In genomic region chr12:76899522-76899921, GRCh38 we compare ENCODE assay signal across 27 cellular contexts. TPM values are rescaled to one million over a fixed set of nuclear protein-coding genes. Genes with fewer than 3 reads are reported as not detected.
A peak's percentile ranks its signal among the peaks of the same experiment; 100 is the strongest.
DNase-seq lines count a peak whose midpoint lies in the region; ATAC-seq, FAIRE-seq and TF ChIP-seq lines count a peak whose summit lies in the region.
"Had no signal": no experiment of that assay in that cellular context is flagged by ENCODE, and none has a peak within 500 bp of the region (broad histone marks: within the 10 kb centered on the region; RNA-seq: fewer than 3 reads in every experiment).

No MANE protein-coding gene starts in this region.

- no peaks in the 10 kb centered on the region for H3K9me3 Mint-ChIP-seq in activated naive CD4-positive, alpha-beta T cell treated with anti-CD3 and anti-CD28 coated beads, Interleukin-2, amount 50 U/mL, for 24 hours
- no peaks in the 10 kb centered on the region for H3K9me3 Mint-ChIP-seq in activated naive CD4-positive, alpha-beta T cell treated with anti-CD3 and anti-CD28 coated beads for 36 hours
- H3K9me3 Mint-ChIP-seq: CD4-positive, alpha-beta T cell had no signal

- CTCF ChIA-PET in activated naive CD4-positive, alpha-beta T cell treated with anti-CD3 and anti-CD28 coated beads for 36 hours (lab: Charles Lee): no interaction called here
- CTCF ChIA-PET in K562 (lab: Yijun Ruan, JAX; ENCODE audit: low intra/inter-chr PET ratio): no interaction called here

- no peak for TF ChIP-seq POLR2A in K562 (conservative IDR thresholded peaks at IDR 0.05)
- TF ChIP-seq POLR2A in upper lobe of left lung (IDR thresholded peaks at IDR 0.05): no peak

- TF ChIP-seq EP300 in K562 (IDR thresholded peaks at IDR 0.05; ENCODE audit: low read length) (no peak), upper lobe of left lung (IDR thresholded peaks at IDR 0.05) (no peak)

- no peaks in the 10 kb centered on the region for H3K36me3 Mint-ChIP-seq in activated naive CD4-positive, alpha-beta T cell treated with anti-CD3 and anti-CD28 coated beads, Interleukin-2, amount 50 U/mL, for 24 hours
- no peaks in the 10 kb centered on the region for H3K36me3 Mint-ChIP-seq in activated naive CD4-positive, alpha-beta T cell treated with anti-CD3 and anti-CD28 coated beads for 36 hours (ENCODE audit: low read depth)
- H3K36me3 Mint-ChIP-seq: CD14-positive monocyte; CD8-positive, alpha-beta memory T cell had no signal

- TF ChIP-seq RAD21 in K562 (CRISPR knock-in tag; conservative IDR thresholded peaks at IDR 0.05 in 1 of 2, IDR thresholded peaks at IDR 0.05 in 1 of 2): no peak

- BruUV-seq in K562 (replicated peaks; lab: Mats Ljungman, UMichigan): no TSS peak

- H3K9ac ChIP-seq in K562 (ENCODE audit: insufficient read depth in 1 of 2, low read depth in 2 of 2, low read length in 2 of 2): no peak overlapping the region
- no peak overlapping the region for H3K9ac ChIP-seq in keratinocyte (ENCODE audit: control insufficient read depth, extremely low read depth, insufficient read depth, low read length)
- H3K9ac ChIP-seq: BLaER1 treated with 17β-estradiol and CSF1 and Interleukin-3, amounts not matched to agents 10 nM and 100 nM had no signal

- H3K27ac ChIP-seq in K562 (ENCODE audit: extremely low read depth, low read depth, low read length): no peak overlapping the region
- H3K27ac ChIP-seq in keratinocyte (ENCODE audit: control insufficient read depth, insufficient read depth, low read length): no peak overlapping the region
- H3K27ac ChIP-seq in upper lobe of left lung: no peak overlapping the region
- H3K27ac ChIP-seq: 22Rv1; BLaER1 treated with 17β-estradiol and CSF1 and Interleukin-3, amounts not matched to agents 10 nM and 100 nM had no signal

- no peaks in the 10 kb centered on the region; the same call in 1 of the 2 replicates for H3K9me3 ChIP-seq in K562 (replicated peaks; ENCODE audit: control insufficient read depth, insufficient read depth, low read depth, low read length)
- H3K9me3 ChIP-seq in keratinocyte (ENCODE audit: control insufficient read depth, low read depth, low read length): no peaks in the 10 kb centered on the region
- H3K9me3 ChIP-seq in upper lobe of left lung: no peaks in the 10 kb centered on the region
- H3K9me3 ChIP-seq: BE2C had no signal

- H3K27me3 Mint-ChIP-seq in activated naive CD4-positive, alpha-beta T cell treated with anti-CD3 and anti-CD28 coated beads, Interleukin-2, amount 50 U/mL, for 24 hours: no peaks in the 10 kb centered on the region
- H3K27me3 Mint-ChIP-seq in activated naive CD4-positive, alpha-beta T cell treated with anti-CD3 and anti-CD28 coated beads for 36 hours (ENCODE audit: low read depth): no peaks in the 10 kb centered on the region
- H3K27me3 Mint-ChIP-seq: CD4-positive, alpha-beta T cell had no signal

- no peaks in the 10 kb centered on the region for H3K36me3 ChIP-seq in K562 (ENCODE audit: control insufficient read depth, insufficient read depth, low read length)
- H3K36me3 ChIP-seq in keratinocyte (ENCODE audit: control insufficient read depth in 2 of 2, extremely low read depth in 1 of 2, insufficient read depth in 2 of 2, low read length in 2 of 2): no peaks in the 10 kb centered on the region
- no peaks in the 10 kb centered on the region for H3K36me3 ChIP-seq in upper lobe of left lung
- H3K36me3 ChIP-seq: BE2C; BLaER1 treated with 17β-estradiol and CSF1 and Interleukin-3, amounts not matched to agents 10 nM and 100 nM had no signal

- H3K27me3 ChIP-seq in K562 (ENCODE audit: control insufficient read depth in 2 of 2, insufficient read depth in 2 of 2, low read length in 2 of 2): no peaks in the 10 kb centered on the region; a peak in 1 of 5 replicates
- H3K27me3 ChIP-seq in keratinocyte (ENCODE audit: control insufficient read depth, extremely low read depth, insufficient read depth, low read length): no peaks in the 10 kb centered on the region
- no peaks in the 10 kb centered on the region for H3K27me3 ChIP-seq in upper lobe of left lung
- H3K27me3 ChIP-seq: BE2C; BLaER1 treated with 17β-estradiol and CSF1 and Interleukin-3, amounts not matched to agents 10 nM and 100 nM had no signal

- no peak overlapping the region for H3K4me3 ChIP-seq in K562
- H3K4me3 ChIP-seq in epithelial cell of esophagus (ENCODE audit: low read length): no peak overlapping the region
- H3K4me3 ChIP-seq in keratinocyte (ENCODE audit: control insufficient read depth in 2 of 3, extremely low read depth in 1 of 3, insufficient read depth in 2 of 3, low read depth in 1 of 3, low read length in 3 of 3): no peak overlapping the region
- H3K4me3 ChIP-seq in upper lobe of left lung: no peak overlapping the region
- H3K4me3 ChIP-seq: BLaER1 treated with 17β-estradiol and CSF1 and Interleukin-3, amounts not matched to agents 10 nM and 100 nM; GM12878 had no signal

- no peak for FAIRE-seq in K562 (lab: Jason Lieb, UNC)
- FAIRE-seq in keratinocyte (lab: Jason Lieb, UNC): peak; percentile 20
- FAIRE-seq: A204.1, D721Med, GM12878, GM19239, H1 had no signal

- DNase-seq in activated naive CD4-positive, alpha-beta T cell treated with anti-CD3 and anti-CD28 coated beads for 36 hours: no peak
- DNase-seq in K562 (ENCODE audit: extremely low read depth in 1 of 4, low spot score in 3 of 4) (no peak), epithelial cell of esophagus (ENCODE audit: low read depth) (peak; percentile 24), keratinocyte (ENCODE audit: low read depth, low spot score) (no peak), upper lobe of left lung (no peak), left colon (no peak)
- DNase-seq: ACHN; AML-193; BE2C; CD4-positive, alpha-beta T cell; CD8-positive, alpha-beta memory T cell; DMS 273 treated with DMSO at 0.1 percent for 48 hours; DMS79; EL; GDM1; H7; HCEC 1CT had no signal

- no peak overlapping the region for H3K4me3 Mint-ChIP-seq in activated naive CD4-positive, alpha-beta T cell treated with anti-CD3 and anti-CD28 coated beads, Interleukin-2, amount 50 U/mL, for 24 hours
- no peak overlapping the region for H3K4me3 Mint-ChIP-seq in activated naive CD4-positive, alpha-beta T cell treated with anti-CD3 and anti-CD28 coated beads for 36 hours
- H3K4me3 Mint-ChIP-seq: CD14-positive monocyte; CD4-positive, alpha-beta T cell; CD8-positive, alpha-beta memory T cell had no signal

- in situ Hi-C loops in K562 (cut with MboI): no loop called here

- H3K79me2 ChIP-seq in K562 (ENCODE audit: control insufficient read depth, insufficient read depth, low read length): no peaks in the 10 kb centered on the region
- no peaks in the 10 kb centered on the region for H3K79me2 ChIP-seq in keratinocyte (ENCODE audit: control insufficient read depth, insufficient read depth, low read length)

- ATAC-seq in K562: no peak
- no peak for ATAC-seq in upper lobe of left lung (ENCODE audit: low FRiP score in 2 of 2)
- ATAC-seq in HG03342 (IDR thresholded peaks at IDR 0.05; ENCODE audit: unreplicated experiment): no peak
- ATAC-seq in left colon: no peak
- ATAC-seq: GM12878 had no signal

- 27% methylated on average over 2 of the region's 2 CpGs for WGBS in K562 (ENCODE audit: insufficient coverage, low coverage, missing lambda C conversion rate)
- 91 to 97% methylated on average over 2 of the region's 2 CpGs for WGBS in upper lobe of left lung, 2 donors

- H3K4me1 ChIP-seq in K562 (replicated peaks in 1 of 2; ENCODE audit: control insufficient read depth in 2 of 2, insufficient read depth in 2 of 2, low read length in 2 of 2): no peaks in the 10 kb centered on the region
- no peaks in the 10 kb centered on the region for H3K4me1 ChIP-seq in keratinocyte (ENCODE audit: control insufficient read depth, extremely low read depth, insufficient read depth, low read length)
- H3K4me1 ChIP-seq in upper lobe of left lung: no peaks in the 10 kb centered on the region
- H3K4me1 ChIP-seq: BE2C had no signal

- no peak overlapping the region for H2AFZ ChIP-seq in K562 (ENCODE audit: low read depth, low read length)
- no peak overlapping the region for H2AFZ ChIP-seq in keratinocyte (ENCODE audit: control insufficient read depth, low read length)

- H3K4me2 ChIP-seq in K562 (ENCODE audit: insufficient read depth, low read length): no peak overlapping the region
- H3K4me2 ChIP-seq in keratinocyte (ENCODE audit: control insufficient read depth, extremely low read depth, insufficient read depth, low read depth, low read length): no peak overlapping the region
- H3K4me2 ChIP-seq: BLaER1 treated with 17β-estradiol and CSF1 and Interleukin-3, amounts not matched to agents 10 nM and 100 nM had no signal

- dilution Hi-C loops in keratinocyte (cut with MboI; ENCODE audit: extremely low pct_ligation_motif_present, low sequenced_read_pairs): no loop called here

- H3K4me1 Mint-ChIP-seq in activated naive CD4-positive, alpha-beta T cell treated with anti-CD3 and anti-CD28 coated beads, Interleukin-2, amount 50 U/mL, for 24 hours: peaks cover 17% of the 10 kb centered on the region
- H3K4me1 Mint-ChIP-seq in activated naive CD4-positive, alpha-beta T cell treated with anti-CD3 and anti-CD28 coated beads for 36 hours (ENCODE audit: low read depth): peaks cover 16% of the 10 kb centered on the region

- TF ChIP-seq CTCF in K562 (IDR thresholded peaks at IDR 0.05 in 2 of 3, conservative IDR thresholded peaks at IDR 0.05 in 1 of 3; ENCODE audit: insufficient read depth in 2 of 3, low read depth in 1 of 3, low read length in 3 of 3) (no peak), epithelial cell of esophagus (IDR thresholded peaks at IDR 0.05; ENCODE audit: insufficient read depth, low read depth, low read length, missing control alignments) (no peak), keratinocyte (optimal IDR thresholded peaks at IDR 0.05 in 1 of 3, IDR thresholded peaks at IDR 0.05 in 1 of 3, conservative IDR thresholded peaks at IDR 0.05 in 1 of 3; ENCODE audit: extremely low read depth in 1 of 3, insufficient read depth in 2 of 3, low read length in 3 of 3) (no peak), upper lobe of left lung (IDR thresholded peaks at IDR 0.05) (no peak)

- H4K20me1 ChIP-seq in K562 (replicated peaks; ENCODE audit: control insufficient read depth, insufficient read depth, low read length) (no peaks in the 10 kb centered on the region), keratinocyte (ENCODE audit: control insufficient read depth, extremely low read depth, insufficient read depth, low read length) (no peaks in the 10 kb centered on the region)
- H4K20me1 ChIP-seq: BLaER1 treated with 17β-estradiol and CSF1 and Interleukin-3, amounts not matched to agents 10 nM and 100 nM had no signal

- no peaks in the 10 kb centered on the region for H3K9me1 ChIP-seq in K562 (ENCODE audit: control insufficient read depth, insufficient read depth, low read length)
- no peaks in the 10 kb centered on the region for H3K9me1 ChIP-seq in keratinocyte (ENCODE audit: control insufficient read depth, extremely low read depth, insufficient read depth, low read length)

- intact Hi-C loops in activated naive CD4-positive, alpha-beta T cell treated with anti-CD3 and anti-CD28 coated beads for 36 hours (cut with micrococcal nuclease): no loop called here
- intact Hi-C loops in K562 (cut with micrococcal nuclease): no loop called here
- intact Hi-C loops in left colon (cut with DNase I, micrococcal nuclease): no loop called here

- peak overlapping the region; percentile 24 for H3K27ac Mint-ChIP-seq in activated naive CD4-positive, alpha-beta T cell treated with anti-CD3 and anti-CD28 coated beads, Interleukin-2, amount 50 U/mL, for 24 hours
- H3K27ac Mint-ChIP-seq in activated naive CD4-positive, alpha-beta T cell treated with anti-CD3 and anti-CD28 coated beads for 36 hours: no peak overlapping the region
- H3K27ac Mint-ChIP-seq: CD14-positive monocyte; CD4-positive, alpha-beta T cell; CD8-positive, alpha-beta memory T cell had no signal

- POLR2A ChIA-PET in K562 (lab: Yijun Ruan, JAX): no interaction called here

RNA-seq across cellular contexts. Expression of gene CSRP2, which starts 20.7 kb away (rescaled TPM):
- total RNA-seq in activated naive CD4-positive, alpha-beta T cell treated with anti-CD3 and anti-CD28 coated beads for 36 hours: under 1 TPM; 0.62 to 0.86 TPM
- total RNA-seq in K562 (2011; cell fraction: chromatin; rRNA removed; ENCODE audit: low replicate concordance): 2.1 and 3.9 TPM in 2 replicates
- 1.5 and 1.6 TPM in 2 replicates for total RNA-seq in K562 (2011; cell fraction: nucleolus; rRNA removed)
- total RNA-seq in K562 (2011; cell fraction: nucleoplasm; rRNA removed): 3.7 and 9.9 TPM in 2 replicates
- total RNA-seq in K562 (2014; rRNA removed) (0.32 and 0.73 TPM in 2 replicates), K562 (2014; rRNA removed; fragmentation: Illumina TruSeq; extraction: Trizol) (1.9 and 2.4 TPM in 2 replicates), K562 (2015; rRNA removed; fragmentation: Illumina TruSeq; extraction: Trizol) (0.60 and 0.83 TPM in 2 replicates), K562 (2021) (1.6 and 2.3 TPM in 2 replicates), upper lobe of left lung (10 to 100 TPM in 5 of 6 donors, 1 to 10 TPM in 1; 9.9 to 26.3 (median 22.2) TPM), left colon (1 to 10 TPM; 5.7 to 7.8 TPM)
- polyA plus RNA-seq in K562 (2011; rRNA removed) (4.6 and 5.9 TPM in 2 replicates), K562 (2014; fragmentation: Illumina TruSeq; extraction: Trizol) (1.1 and 1.9 TPM in 2 replicates), K562 (2014; fragmentation: Nextera tagmentation; extraction: Ambion mirVana) (1 to 10 TPM; 4.1 to 6.2 TPM), K562 (2014; rRNA removed) (2.3 and 3.4 TPM in 2 replicates), keratinocyte (50.2 to 76.5 TPM (median 74.9 TPM) in 3 replicates)
- polyA plus RNA-seq in K562 (2011; cell fraction: cytosol; rRNA removed): 3.1 and 3.6 TPM in 2 replicates
- 1.6 and 3.5 TPM in 2 replicates for polyA plus RNA-seq in K562 (2011; cell fraction: nucleus; rRNA removed)
- polyA plus RNA-seq in K562 (2012): 0.97 and 1.9 TPM in 2 replicates
- 2.2 and 4.0 TPM in 2 replicates for polyA minus RNA-seq in K562 (2011; rRNA and poly(A)+ RNA removed)
- 1.6 and 2.2 TPM in 2 replicates for polyA minus RNA-seq in K562 (2011; cell fraction: cytosol; rRNA and poly(A)+ RNA removed)
- 1.3 and 2.9 TPM in 2 replicates for polyA minus RNA-seq in K562 (2011; cell fraction: nucleus; rRNA and poly(A)+ RNA removed)
- polyA plus RNA-seq in keratinocyte (2011; ENCODE audit: low read depth): 41.7 TPM
- 52.2 and 74.0 TPM in 2 replicates for polyA plus RNA-seq in keratinocyte (2011; cell fraction: cytosol; rRNA removed)
- polyA plus RNA-seq in keratinocyte (2011; cell fraction: nucleus; rRNA removed): 51.8 and 58.8 TPM in 2 replicates
- polyA plus RNA-seq in keratinocyte (2012; ENCODE audit: low replicate concordance): 52.3 and 148 TPM in 2 replicates
- polyA minus RNA-seq in keratinocyte: 14.1 to 29.1 TPM (median 28.9 TPM) in 3 replicates
- polyA minus RNA-seq in keratinocyte (2011; cell fraction: cytosol; rRNA and poly(A)+ RNA removed): 18.0 TPM
- polyA minus RNA-seq in keratinocyte (2011; cell fraction: nucleus; rRNA and poly(A)+ RNA removed): 17.1 and 24.5 TPM in 2 replicates
- total RNA-seq: CD4-positive, alpha-beta T cell had no signal
